1 cellular context compared by ENCODE assay signal in genomic region chr1:205144046-205144720, GRCh38.
A peak's percentile ranks its signal among the peaks of the same experiment; 100 is the strongest.
TF ChIP-seq lines count a peak whose summit lies in the region.

No MANE protein-coding gene starts in this region.

TF ChIP-seq in IMR-90, 13 proteins besides CTCF, POLR2A, EP300 and RAD21:
- TF ChIP-seq CEBPB (IDR thresholded peaks at IDR 0.05; ENCODE audit: low read depth, low read length) (no peak), SMC3 (IDR thresholded peaks at IDR 0.05; ENCODE audit: low read depth, low read length) (no peak), MAFK (IDR thresholded peaks at IDR 0.05; ENCODE audit: low read depth, low read length) (peak; percentile 41)
